ENCODE assay signal across 18 cellular contexts in genomic region chr7:130131964-130132875, GRCh38.
DNase-seq lines count a peak whose midpoint lies in the region; ATAC-seq, FAIRE-seq and TF ChIP-seq lines count a peak whose summit lies in the region.
"Had no signal": no experiment of that assay in that cellular context is flagged by ENCODE, and none has a peak within 500 bp of the region (broad histone marks: within the 10 kb centered on the region; RNA-seq: fewer than 3 reads in every experiment).

No MANE protein-coding gene starts in this region.

- ATAC-seq in K562 (peak; percentile 47), HG02763 (IDR thresholded peaks at IDR 0.05; ENCODE audit: unreplicated experiment) (no peak)
- ATAC-seq: SK-N-SH treated with all-trans-retinoic acid at 6 μM for 48 hours had no signal

- no peak overlapping the region for H3K4me3 Mint-ChIP-seq in nephron progenitor cell
- H3K4me3 Mint-ChIP-seq in type B pancreatic cell = no peak overlapping the region
- H3K4me3 Mint-ChIP-seq: HFFc6 had no signal

- peak overlapping the region; percentile 60 for H3K4me2 ChIP-seq in K562 (ENCODE audit: insufficient read depth, low read length)
- H3K4me2 ChIP-seq: PC-9 had no signal

- H3K9me3 Mint-ChIP-seq in nephron progenitor cell (no peaks in the 10 kb centered on the region), type B pancreatic cell (no peaks in the 10 kb centered on the region)
- H3K9me3 Mint-ChIP-seq: HFFc6 had no signal

- WGBS in K562 (ENCODE audit: insufficient coverage, low coverage, missing lambda C conversion rate) = 2% methylated on average over 12 of the region's 12 CpGs
- WGBS in esophagus squamous epithelium, 2 donors = 91 to 96% methylated on average over 11 to 12 of the region's 12 CpGs

- H3K4me1 Mint-ChIP-seq in nephron progenitor cell (peaks cover 16% of the 10 kb centered on the region), type B pancreatic cell (ENCODE audit: unreplicated experiment) (peaks cover 20% of the 10 kb centered on the region)

- H3K27me3 ChIP-seq in K562 (ENCODE audit: control insufficient read depth in 2 of 2, insufficient read depth in 2 of 2, low read length in 2 of 2) (no peaks in the 10 kb centered on the region), esophagus squamous epithelium (no peaks in the 10 kb centered on the region)
- H3K27me3 ChIP-seq: BLaER1 treated with 17β-estradiol and CSF1 and Interleukin-3, amounts not matched to agents 10 nM and 100 nM had no signal

- H3K36me3 ChIP-seq in K562 (ENCODE audit: control insufficient read depth, insufficient read depth, low read length) (peaks cover 84% of the 10 kb centered on the region), esophagus squamous epithelium (peaks cover 9 to 97% (median 12%) of the 10 kb centered on the region in 3 donors)

- no peak for TF ChIP-seq POLR2A in K562 (conservative IDR thresholded peaks at IDR 0.05)
- no peak for TF ChIP-seq POLR2A in esophagus squamous epithelium (IDR thresholded peaks at IDR 0.05)

- peak; percentile 69 for FAIRE-seq in K562 (lab: Jason Lieb, UNC)
- FAIRE-seq: D721Med had no signal

- H3K9ac ChIP-seq in K562 (ENCODE audit: insufficient read depth in 1 of 2, low read depth in 2 of 2, low read length in 2 of 2) = peak overlapping the region; percentile 32 to 59; a peak in 2 of 4 replicates
- H3K9ac ChIP-seq: BLaER1 treated with 17β-estradiol and CSF1 and Interleukin-3, amounts not matched to agents 10 nM and 100 nM had no signal

- peak overlapping the region; percentile 89 for H3K27ac ChIP-seq in K562 (ENCODE audit: extremely low read depth, low read depth, low read length)
- H3K27ac ChIP-seq in esophagus squamous epithelium = no peak overlapping the region
- H3K27ac ChIP-seq: BLaER1 treated with 17β-estradiol and CSF1 and Interleukin-3, amounts not matched to agents 10 nM and 100 nM; PC-9; RWPE1 had no signal

- peak overlapping the region; percentile 20 for H2AFZ ChIP-seq in K562 (ENCODE audit: low read depth, low read length)
- H2AFZ ChIP-seq: PC-9 had no signal

- H3K9me1 ChIP-seq in K562 (ENCODE audit: control insufficient read depth, insufficient read depth, low read length) = no peaks in the 10 kb centered on the region

- peaks cover 33% of the 10 kb centered on the region; the same call in 2 of the 3 replicates for H3K79me2 ChIP-seq in K562 (ENCODE audit: control insufficient read depth, insufficient read depth, low read length)

- H3K4me3 ChIP-seq in K562 = no peak overlapping the region
- H3K4me3 ChIP-seq in esophagus squamous epithelium = no peak overlapping the region
- H3K4me3 ChIP-seq: BLaER1 treated with 17β-estradiol and CSF1 and Interleukin-3, amounts not matched to agents 10 nM and 100 nM; PC-9 had no signal

- CTCF ChIA-PET in K562 (lab: Yijun Ruan, JAX; ENCODE audit: low intra/inter-chr PET ratio) = no interaction called here

- intact Hi-C loops in K562 (cut with micrococcal nuclease) (loop anchor here (1.0 kb wide), 1 partner anchor 73 kb away; the partner anchor contains the start of gene TMEM209), esophagus squamous epithelium (cut with DNase I) (no loop called here)

- no TSS peak for BruUV-seq in K562 (replicated peaks; lab: Mats Ljungman, UMichigan)

- peak; percentile 94 for TF ChIP-seq EP300 in K562 (IDR thresholded peaks at IDR 0.05; ENCODE audit: low read length)

- peak overlapping the region; percentile 55 for H3K27ac Mint-ChIP-seq in nephron progenitor cell
- H3K27ac Mint-ChIP-seq in type B pancreatic cell = peak overlapping the region; percentile 51
- H3K27ac Mint-ChIP-seq: HFFc6 had no signal

- H4K20me1 ChIP-seq in K562 (replicated peaks; ENCODE audit: control insufficient read depth, insufficient read depth, low read length) = no peaks in the 10 kb centered on the region

- H3K36me3 Mint-ChIP-seq in nephron progenitor cell (ENCODE audit: low read depth) (peaks cover 79% of the 10 kb centered on the region), type B pancreatic cell (peaks cover 54% of the 10 kb centered on the region)

- H3K27me3 Mint-ChIP-seq in nephron progenitor cell (ENCODE audit: low read depth, poor library complexity) = no peaks in the 10 kb centered on the region
- no peaks in the 10 kb centered on the region for H3K27me3 Mint-ChIP-seq in type B pancreatic cell

- in situ Hi-C loops in K562 (cut with MboI) = no loop called here

- TF ChIP-seq RAD21 in K562 (CRISPR knock-in tag; conservative IDR thresholded peaks at IDR 0.05 in 1 of 2, IDR thresholded peaks at IDR 0.05 in 1 of 2) = peak in 1 of 2 experiments; percentile 34; a peak in 2 of 4 replicates

- DNase-seq in NCI-H2227 treated with DMSO at 0.1 percent for 48 hours (lab: John Stamatoyannopoulos, UW) = peak; percentile 82
- peak; percentile 88 to 96 (median 90) for DNase-seq in K562 (ENCODE audit: extremely low read depth in 1 of 4, low spot score in 3 of 4)
- DNase-seq in nephron progenitor cell = no peak
- no peak for DNase-seq in type B pancreatic cell (ENCODE audit: extremely low spot score, unreplicated experiment)
- DNase-seq in inferior parietal cortex (ENCODE audit: extremely low spot score) = no peak
- DNase-seq in esophagus squamous epithelium (lab: John Stamatoyannopoulos, UW) = no peak
- DNase-seq: H7, HFFc6, NCI-H1417 treated with DMSO at 0.1 percent for 48 hours, NCI-H1930, NCI-H510A, PC-9, SIG-M5 had no signal

- TF ChIP-seq CTCF in K562 (IDR thresholded peaks at IDR 0.05 in 2 of 3, conservative IDR thresholded peaks at IDR 0.05 in 1 of 3; ENCODE audit: insufficient read depth in 2 of 3, low read depth in 1 of 3, low read length in 3 of 3) (peak in 1 of 3 experiments; percentile 3; a peak in 1 of 6 replicates), nephron progenitor cell (IDR thresholded peaks at IDR 0.05) (no peak), type B pancreatic cell (conservative IDR thresholded peaks at IDR 0.05) (no peak), esophagus squamous epithelium (IDR thresholded peaks at IDR 0.05) (no peak)

- POLR2A ChIA-PET in K562 (lab: Yijun Ruan, JAX) = interaction anchor here (0.6 to 5.5 kb wide), 8 partner anchors 8 to 73 kb away, joined by 3 to 48 read pairs (median 6); partner anchors contain the start of gene TMEM209

- H3K9me3 ChIP-seq in K562 (replicated peaks; ENCODE audit: control insufficient read depth, insufficient read depth, low read depth, low read length) (no peaks in the 10 kb centered on the region), esophagus squamous epithelium (no peaks in the 10 kb centered on the region)
- H3K9me3 ChIP-seq: BLaER1 treated with 17β-estradiol and CSF1 and Interleukin-3, amounts not matched to agents 10 nM and 100 nM had no signal

- peaks cover 34 to 82% of the 10 kb centered on the region in 2 experiments for H3K4me1 ChIP-seq in K562 (replicated peaks in 1 of 2; ENCODE audit: control insufficient read depth in 2 of 2, insufficient read depth in 2 of 2, low read length in 2 of 2)
- H3K4me1 ChIP-seq in esophagus squamous epithelium = peaks cover 0 to 4% (median 0%) of the 10 kb centered on the region in 3 donors

TF ChIP-seq in K562, 482 proteins besides CTCF, POLR2A, EP300 and RAD21 (continues in another document):
- TF ChIP-seq ZNF354B (CRISPR knock-in tag; IDR thresholded peaks at IDR 0.05) (no peak), NR2C1 (IDR thresholded peaks at IDR 0.05) (no peak), NR2C1 (tag; IDR thresholded peaks at IDR 0.05) (peak; percentile 32), MTA2 (IDR thresholded peaks at IDR 0.05; ENCODE audit: low read depth) (peak; percentile 84), KLF13 (tag; IDR thresholded peaks at IDR 0.05; ENCODE audit: borderline replicate concordance, low read depth) (no peak), ZNF280A (IDR thresholded peaks at IDR 0.05; ENCODE audit: low read depth, partially characterized antibody) (no peak), EP400 (IDR thresholded peaks at IDR 0.05) (peak; percentile 60; the same call in 1 of the 2 replicates), U2AF1 (optimal IDR thresholded peaks at IDR 0.05; ENCODE audit: low read depth, low read length) (no peak), REST (CRISPR knock-in tag; IDR thresholded peaks at IDR 0.05; ENCODE audit: low read depth) (no peak)

Comparison
In these comparisons a context has a peak if more than half of its experiments do, and no peak if none do; other contexts are left out.
1. DNase-seq: peak in NCI-H2227 treated with DMSO at 0.1 percent for 48 hours (single experiment) and K562 (4 of 4); none in nephron progenitor cell (single experiment), type B pancreatic cell (single experiment), inferior parietal cortex (single experiment) and esophagus squamous epithelium (single experiment).